ENCODE assay signal across 10 cellular contexts in genomic region chr15:41506796-41507341, GRCh38. TPM values are rescaled to one million over a fixed set of nuclear protein-coding genes. Genes with fewer than 3 reads are reported as not detected.
A peak's percentile ranks its signal among the peaks of the same experiment; 100 is the strongest.
DNase-seq lines count a peak whose midpoint lies in the region; ATAC-seq and TF ChIP-seq lines count a peak whose summit lies in the region.
"Had no signal": no experiment of that assay in that cellular context is flagged by ENCODE, and none has a peak within 500 bp of the region (broad histone marks: within the 10 kb centered on the region; RNA-seq: fewer than 3 reads in every experiment).

No MANE protein-coding gene starts in this region.

- peaks cover 95% of the 10 kb centered on the region for H3K27me3 Mint-ChIP-seq in endodermal cell (ENCODE audit: insufficient read depth)

- H3K27ac Mint-ChIP-seq in endodermal cell, result no peak overlapping the region

- H3K27me3 ChIP-seq in endodermal cell (ENCODE audit: control insufficient read depth, insufficient read depth, low read length, poor library complexity, severe bottlenecking), result peaks cover 96% of the 10 kb centered on the region

- no peak overlapping the region for H3K27ac ChIP-seq in endodermal cell (ENCODE audit: low read depth, low read length)
- H3K27ac ChIP-seq: KMS-11 had no signal

- no peak overlapping the region for H3K4me3 ChIP-seq in endodermal cell (ENCODE audit: low read length)

- H3K4me3 Mint-ChIP-seq in endodermal cell, result no peak overlapping the region

- DNase-seq in GM10266 (ENCODE audit: extremely low spot score) (peak; percentile 25), Kasumi-1 (lab: John Stamatoyannopoulos, UW) (peak; percentile 2 to 12), endodermal cell (peak; percentile 86), NK-92 (lab: John Stamatoyannopoulos, UW; ENCODE audit: unreplicated experiment) (no peak)
- no peak for DNase-seq in activated CD4-positive, alpha-beta T cell treated with anti-CD3 and anti-CD28 coated beads, Interleukin-2, amount 50 U/mL, for 1 hour
- DNase-seq: EL; NCI-H2227 treated with DMSO at 0.1 percent for 48 hours; stimulated activated CD4-positive, alpha-beta T cell treated with anti-CD3 and anti-CD28 coated beads, Interleukin-4, amount 100 ng/mL, for 4 hours had no signal

- H3K36me3 Mint-ChIP-seq in endodermal cell (ENCODE audit: low read depth), result no peaks in the 10 kb centered on the region

- H3K36me3 ChIP-seq in endodermal cell (ENCODE audit: control insufficient read depth, insufficient read depth, low read length), result no peaks in the 10 kb centered on the region

- no peaks in the 10 kb centered on the region for H3K9me3 ChIP-seq in endodermal cell (ENCODE audit: control insufficient read depth, low read length)

- WGBS in endodermal cell (ENCODE audit: insufficient coverage in 1 of 2, insufficient read length in 1 of 2), 2 experiments, result 69 to 75% methylated on average over 3 to 10 of the region's 10 CpGs

- no peaks in the 10 kb centered on the region for H3K4me1 Mint-ChIP-seq in endodermal cell

- H3K9me3 Mint-ChIP-seq in endodermal cell, result no peaks in the 10 kb centered on the region

- TF ChIP-seq CTCF in GM10266 (IDR thresholded peaks at IDR 0.05; ENCODE audit: control insufficient read depth, insufficient read depth, low read depth, missing control alignments) (peak; percentile 28), endodermal cell (conservative IDR thresholded peaks at IDR 0.05) (peak; percentile 75)

- H3K9ac ChIP-seq in endodermal cell (ENCODE audit: extremely low read depth, low read length, poor library complexity, severe bottlenecking), result no peak overlapping the region
- H3K9ac ChIP-seq: KMS-11 had no signal

- H3K4me1 ChIP-seq in endodermal cell (ENCODE audit: control insufficient read depth, insufficient read depth, low read length), result peaks cover 1% of the 10 kb centered on the region

- ATAC-seq in GM19467 (IDR thresholded peaks at IDR 0.05; ENCODE audit: unreplicated experiment), result no peak

RNA-seq across cellular contexts. Expression of gene LTK, which starts 6.8 kb away (rescaled TPM):
- under 1 TPM; 0.44 to 0.57 TPM for total RNA-seq in endodermal cell
- polyA plus RNA-seq in endodermal cell (2013, experiment 1 of 2), result 0.18 TPM
- 0.17 TPM for polyA plus RNA-seq in endodermal cell (2013, experiment 2 of 2)

RNA-seq across cellular contexts. Expression of gene ITPKA, which starts 13.2 kb away (rescaled TPM):
- 1 to 10 TPM in 1 of 2 donors, under 1 TPM in 1; 0.75 to 1.2 TPM for total RNA-seq in endodermal cell
- polyA plus RNA-seq in endodermal cell (2013, experiment 1 of 2), result 0.53 TPM
- polyA plus RNA-seq in endodermal cell (2013, experiment 2 of 2), result 0.41 TPM

RNA-seq across cellular contexts. Expression of gene RPAP1, which starts 37.2 kb away (rescaled TPM):
- total RNA-seq in endodermal cell, result 100 to 1,000 TPM in 1 of 2 donors, 10 to 100 TPM in 1; 91.1 to 107 TPM
- 39.7 TPM for polyA plus RNA-seq in endodermal cell (2013, experiment 1 of 2)
- 38.3 TPM for polyA plus RNA-seq in endodermal cell (2013, experiment 2 of 2)

RNA-seq across cellular contexts. Expression of gene TYRO3, which starts 52.1 kb away (rescaled TPM):
- 100 to 1,000 TPM; 293 to 311 TPM for total RNA-seq in endodermal cell
- polyA plus RNA-seq in endodermal cell (2013, experiment 1 of 2), result 86.7 TPM
- 76.1 TPM for polyA plus RNA-seq in endodermal cell (2013, experiment 2 of 2)

Comparison
In these comparisons a context has a peak if more than half of its experiments do, and no peak if none do; other contexts are left out.
1. DNase-seq: peak in GM10266 (single experiment), Kasumi-1 (2 of 2) and endodermal cell (single experiment); none in NK-92 (single experiment) and activated CD4-positive, alpha-beta T cell treated with anti-CD3 and anti-CD28 coated beads, Interleukin-2, amount 50 U/mL, for 1 hour (single experiment).